In genomic region chr19:35038623-35039512, GRCh38 we compare ENCODE assay signal across 1 cellular context.
A peak's percentile ranks its signal among the peaks of the same experiment; 100 is the strongest.
TF ChIP-seq lines count a peak whose summit lies in the region.

No MANE protein-coding gene starts in this region.

TF ChIP-seq in HEK293, 187 proteins besides CTCF, POLR2A, EP300 and RAD21 (continued from another document):
- peak; percentile 46 for TF ChIP-seq PATZ1 (tag by site-specific recombination; IDR thresholded peaks at IDR 0.05)
- no peak for TF ChIP-seq ATF2 (tag by site-specific recombination; IDR thresholded peaks at IDR 0.05; ENCODE audit: low read depth)
- no peak for TF ChIP-seq AEBP2 (tag by site-specific recombination; IDR thresholded peaks at IDR 0.05; ENCODE audit: borderline replicate concordance)
- peak; percentile 49; the same call in 1 of the 2 replicates for TF ChIP-seq ZNF629 (tag by site-specific recombination; IDR thresholded peaks at IDR 0.05)
- TF ChIP-seq SP7 (tag by site-specific recombination; IDR thresholded peaks at IDR 0.05) = peak; percentile 65
- TF ChIP-seq SP2 (tag by site-specific recombination; IDR thresholded peaks at IDR 0.05) = peak; percentile 40
- 0 out of 2 replicates have a peak, but pooled peaks have one; percentile 20 for TF ChIP-seq ZBTB7A (tag by site-specific recombination; IDR thresholded peaks at IDR 0.05; ENCODE audit: low read depth)
- 0 out of 2 replicates have a peak, but pooled peaks have one; percentile 26 for TF ChIP-seq WT1 (tag by site-specific recombination; IDR thresholded peaks at IDR 0.05)
- TF ChIP-seq, protein P1, sequence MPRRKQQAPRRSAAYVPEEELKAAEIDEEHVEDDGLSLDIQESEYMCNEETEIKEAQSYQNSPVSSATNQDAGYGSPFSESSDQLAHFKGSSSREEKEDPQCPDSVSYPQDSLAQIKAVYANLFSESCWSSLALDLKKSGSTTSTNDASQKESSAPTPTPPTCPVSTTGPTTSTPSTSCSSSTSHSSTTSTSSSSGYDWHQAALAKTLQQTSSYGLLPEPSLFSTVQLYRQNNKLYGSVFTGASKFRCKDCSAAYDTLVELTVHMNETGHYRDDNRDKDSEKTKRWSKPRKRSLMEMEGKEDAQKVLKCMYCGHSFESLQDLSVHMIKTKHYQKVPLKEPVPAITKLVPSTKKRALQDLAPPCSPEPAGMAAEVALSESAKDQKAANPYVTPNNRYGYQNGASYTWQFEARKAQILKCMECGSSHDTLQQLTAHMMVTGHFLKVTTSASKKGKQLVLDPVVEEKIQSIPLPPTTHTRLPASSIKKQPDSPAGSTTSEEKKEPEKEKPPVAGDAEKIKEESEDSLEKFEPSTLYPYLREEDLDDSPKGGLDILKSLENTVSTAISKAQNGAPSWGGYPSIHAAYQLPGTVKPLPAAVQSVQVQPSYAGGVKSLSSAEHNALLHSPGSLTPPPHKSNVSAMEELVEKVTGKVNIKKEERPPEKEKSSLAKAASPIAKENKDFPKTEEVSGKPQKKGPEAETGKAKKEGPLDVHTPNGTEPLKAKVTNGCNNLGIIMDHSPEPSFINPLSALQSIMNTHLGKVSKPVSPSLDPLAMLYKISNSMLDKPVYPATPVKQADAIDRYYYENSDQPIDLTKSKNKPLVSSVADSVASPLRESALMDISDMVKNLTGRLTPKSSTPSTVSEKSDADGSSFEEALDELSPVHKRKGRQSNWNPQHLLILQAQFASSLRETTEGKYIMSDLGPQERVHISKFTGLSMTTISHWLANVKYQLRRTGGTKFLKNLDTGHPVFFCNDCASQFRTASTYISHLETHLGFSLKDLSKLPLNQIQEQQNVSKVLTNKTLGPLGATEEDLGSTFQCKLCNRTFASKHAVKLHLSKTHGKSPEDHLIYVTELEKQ (tag by site-specific recombination; IDR thresholded peaks at IDR 0.05; ENCODE audit: borderline replicate concordance) = peak; percentile 93; the same call in 1 of the 2 replicates
- TF ChIP-seq ZNF768 (tag by site-specific recombination; IDR thresholded peaks at IDR 0.05) = peak; percentile 50; the same call in 1 of the 2 replicates
- TF ChIP-seq KLF8 (tag by site-specific recombination; IDR thresholded peaks at IDR 0.05) = peak; percentile 29; the same call in 1 of the 2 replicates
- no peak for TF ChIP-seq ZNF155 (tag by site-specific recombination; IDR thresholded peaks at IDR 0.05)
- peak; percentile 71 for TF ChIP-seq ZBTB17 (tag by site-specific recombination; IDR thresholded peaks at IDR 0.05)
